In the genomic region with DNA sequence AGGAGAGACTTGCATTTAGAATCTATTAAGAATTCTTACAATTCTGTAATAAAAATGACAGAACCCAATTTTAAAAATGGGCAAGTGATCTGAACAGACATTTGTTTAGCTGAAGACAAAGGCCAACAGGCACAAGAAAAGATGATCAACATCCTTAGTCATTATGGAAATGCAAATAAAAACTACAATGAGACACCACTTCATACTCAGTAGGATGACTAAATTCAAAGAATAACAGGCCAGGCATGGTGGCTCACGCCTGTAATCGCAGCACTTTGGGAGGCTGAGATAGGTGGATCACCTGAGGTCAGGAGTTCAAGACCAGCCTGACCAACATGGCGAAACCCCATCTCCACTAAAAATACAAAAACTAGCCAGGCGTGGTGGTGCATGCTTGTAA, we compare ENCODE assay signal across 7 cellular contexts. TPM values are rescaled to one million over a fixed set of nuclear protein-coding genes. Genes with fewer than 3 reads are reported as not detected.
"Had no signal": no experiment of that assay in that cellular context is flagged by ENCODE, and none has a peak within 500 bp of the region (broad histone marks: within the 10 kb centered on the region; RNA-seq: fewer than 3 reads in every experiment).

No MANE protein-coding gene starts in this region.

RNA-seq across cellular contexts. Expression of gene B3GNT4, which starts 55.0 kb away (rescaled TPM):
- total RNA-seq: left cardiac atrium, left lobe of liver, left ventricle myocardium superior, mesenteric fat pad, myocyte, right atrium auricular region, ureter had no signal
